Comparison of ENCODE assay signal across 8 cellular contexts in genomic region chr15:49154799-49155109, GRCh38. TPM values are rescaled to one million over a fixed set of nuclear protein-coding genes. Genes with fewer than 3 reads are reported as not detected.
DNase-seq lines count a peak whose midpoint lies in the region; ATAC-seq, FAIRE-seq and TF ChIP-seq lines count a peak whose summit lies in the region.

No MANE protein-coding gene starts in this region.

- H3K36me3 ChIP-seq in right atrium auricular region (no peaks in the 10 kb centered on the region), kidney (ENCODE audit: control insufficient read depth in 1 of 2, insufficient read depth in 2 of 2, low read length in 2 of 2) (no peaks in the 10 kb centered on the region), thymus (ENCODE audit: control insufficient read depth, insufficient read depth) (no peaks in the 10 kb centered on the region)

- H3K4me3 ChIP-seq in right atrium auricular region (peak overlapping the region; percentile 89 to 98), kidney (ENCODE audit: low read length in 2 of 2) (peak overlapping the region; percentile 95 to 100), thymus (ENCODE audit: low read length) (peak overlapping the region; percentile 66)

- H3K9ac ChIP-seq in kidney (ENCODE audit: low read length in 2 of 2), result peak overlapping the region; percentile 73 to 99

- peaks cover 44% of the 10 kb centered on the region for H3K4me1 Mint-ChIP-seq in activated CD8-positive, alpha-beta T cell treated with anti-CD3 and anti-CD28 coated beads, Interleukin-2, amount 10 ng/mL, durations not matched to agents 7 days and 5 days (ENCODE audit: low read depth)

- peaks cover 17% of the 10 kb centered on the region for H3K36me3 Mint-ChIP-seq in activated CD8-positive, alpha-beta T cell treated with anti-CD3 and anti-CD28 coated beads, Interleukin-2, amount 10 ng/mL, durations not matched to agents 7 days and 5 days (ENCODE audit: low read depth)

- peak overlapping the region; percentile 99 for H3K27ac Mint-ChIP-seq in activated CD8-positive, alpha-beta T cell treated with anti-CD3 and anti-CD28 coated beads, Interleukin-2, amount 10 ng/mL, durations not matched to agents 7 days and 5 days

- peak overlapping the region; percentile 88 to 97 for H3K27ac ChIP-seq in right atrium auricular region
- H3K27ac ChIP-seq in kidney (ENCODE audit: low read depth in 2 of 2, low read length in 2 of 2), result peak overlapping the region; percentile 57 to 85
- peak overlapping the region; percentile 87 for H3K27ac ChIP-seq in thymus (ENCODE audit: low read depth)

- H3K9me3 ChIP-seq in right atrium auricular region (no peaks in the 10 kb centered on the region), kidney (ENCODE audit: control insufficient read depth in 1 of 2, low read length in 2 of 2) (no peaks in the 10 kb centered on the region), thymus (ENCODE audit: control insufficient read depth) (no peaks in the 10 kb centered on the region)

- H3K4me3 Mint-ChIP-seq in activated CD8-positive, alpha-beta T cell treated with anti-CD3 and anti-CD28 coated beads, Interleukin-2, amount 10 ng/mL, durations not matched to agents 7 days and 5 days, result peak overlapping the region; percentile 99

- intact Hi-C loops in cardiac septum (cut with DNase I) (loop anchor here (1.0 to 2.0 kb wide), 3 partner anchors 108 to 466 kb away; partner anchors contain the start of genes DTWD1, EID1, FAM227B and SECISBP2L), kidney (cut with DNase I) (no loop called here)

- H3K27me3 Mint-ChIP-seq in activated CD8-positive, alpha-beta T cell treated with anti-CD3 and anti-CD28 coated beads, Interleukin-2, amount 10 ng/mL, durations not matched to agents 7 days and 5 days (ENCODE audit: low read depth), result no peaks in the 10 kb centered on the region

- no peak for TF ChIP-seq CTCF in right atrium auricular region (IDR thresholded peaks at IDR 0.05)
- TF ChIP-seq CTCF in kidney (IDR thresholded peaks at IDR 0.05; ENCODE audit: borderline replicate concordance, extremely low read depth, insufficient read depth), result no peak

- CTCF ChIA-PET in activated CD8-positive, alpha-beta T cell treated with anti-CD3 and anti-CD28 coated beads, Interleukin-2, amount 10 ng/mL, durations not matched to agents 7 days and 5 days (lab: Charles Lee), result interaction anchor here (1.8 to 2.4 kb wide), 4 partner anchors 9 to 277 kb away, joined by 6 to 14 read pairs (median 9); partner anchors contain the start of genes EID1 and GALK2

- H3K27me3 ChIP-seq in right atrium auricular region (no peaks in the 10 kb centered on the region), thymus (ENCODE audit: control insufficient read depth, insufficient read depth) (no peaks in the 10 kb centered on the region)

- FAIRE-seq in kidney (lab: Jason Lieb, UNC), result no peak

- POLR2A ChIA-PET in activated CD8-positive, alpha-beta T cell treated with anti-CD3 and anti-CD28 coated beads, Interleukin-2, amount 10 ng/mL, durations not matched to agents 7 days and 5 days (lab: Charles Lee), result interaction anchor here (0.7 to 2.6 kb wide), 5 partner anchors 9 to 344 kb away, joined by 3 to 27 read pairs (median 9); partner anchors contain the start of genes CEP152, EID1 and GALK2

- DNase-seq in right atrium auricular region (ENCODE audit: low spot score) (no peak), cardiac septum (ENCODE audit: low spot score) (no peak), kidney (no peak), amniotic stem cell (lab: John Stamatoyannopoulos, UW) (no peak), NCI-H146 (lab: John Stamatoyannopoulos, UW) (no peak)
- no peak for DNase-seq in activated CD8-positive, alpha-beta T cell treated with anti-CD3 and anti-CD28 coated beads, Interleukin-2, amount 10 ng/mL, durations not matched to agents 7 days and 5 days

- no peaks in the 10 kb centered on the region for H3K9me3 Mint-ChIP-seq in activated CD8-positive, alpha-beta T cell treated with anti-CD3 and anti-CD28 coated beads, Interleukin-2, amount 10 ng/mL, durations not matched to agents 7 days and 5 days (ENCODE audit: insufficient read depth)

- ATAC-seq in activated CD8-positive, alpha-beta T cell treated with anti-CD3 and anti-CD28 coated beads, Interleukin-2, amount 10 ng/mL, durations not matched to agents 7 days and 5 days, result no peak
- ATAC-seq in HG02798 (IDR thresholded peaks at IDR 0.05; ENCODE audit: poor library complexity, unreplicated experiment), result no peak

- H3K4me1 ChIP-seq in right atrium auricular region, result peaks cover 0 to 34% of the 10 kb centered on the region in 2 donors
- peaks cover 0 to 10% of the 10 kb centered on the region in 2 donors for H3K4me1 ChIP-seq in kidney (ENCODE audit: control insufficient read depth in 1 of 2, insufficient read depth in 1 of 2, low read depth in 1 of 2, low read length in 2 of 2)
- peaks cover 5% of the 10 kb centered on the region for H3K4me1 ChIP-seq in thymus (ENCODE audit: control insufficient read depth, insufficient read depth, low read length)

- 1% methylated on average over 7 of the region's 7 CpGs for WGBS in thymus

RNA-seq across cellular contexts. Expression of gene COPS2, which starts 0.6 kb away (rescaled TPM):
- total RNA-seq in right atrium auricular region (10 to 100 TPM; 34.4 to 38.2 TPM), cardiac septum (71.6 TPM), kidney (60.1 TPM)
- 10 to 100 TPM; 55.8 to 56.8 TPM for total RNA-seq in activated CD8-positive, alpha-beta T cell treated with anti-CD3 and anti-CD28 coated beads, Interleukin-2, amount 10 ng/mL, durations not matched to agents 7 days and 5 days
- polyA plus RNA-seq in kidney (ENCODE audit: insufficient read depth, low read depth, low replicate concordance) (42.6 TPM), thymus (47.3 TPM)

RNA-seq across cellular contexts. Expression of gene GALK2, which starts 15.3 kb away (rescaled TPM):
- total RNA-seq in right atrium auricular region, result 10 to 100 TPM; 24.5 to 26.0 TPM
- 27.9 TPM for total RNA-seq in cardiac septum
- total RNA-seq in activated CD8-positive, alpha-beta T cell treated with anti-CD3 and anti-CD28 coated beads, Interleukin-2, amount 10 ng/mL, durations not matched to agents 7 days and 5 days, result 10 to 100 TPM; 23.1 to 24.6 TPM
- total RNA-seq in kidney, result 40.6 TPM
- 36.4 TPM for polyA plus RNA-seq in kidney (ENCODE audit: insufficient read depth, low read depth, low replicate concordance)
- 13.9 TPM for polyA plus RNA-seq in thymus
